20 cellular contexts compared by ENCODE assay signal in the genomic region with DNA sequence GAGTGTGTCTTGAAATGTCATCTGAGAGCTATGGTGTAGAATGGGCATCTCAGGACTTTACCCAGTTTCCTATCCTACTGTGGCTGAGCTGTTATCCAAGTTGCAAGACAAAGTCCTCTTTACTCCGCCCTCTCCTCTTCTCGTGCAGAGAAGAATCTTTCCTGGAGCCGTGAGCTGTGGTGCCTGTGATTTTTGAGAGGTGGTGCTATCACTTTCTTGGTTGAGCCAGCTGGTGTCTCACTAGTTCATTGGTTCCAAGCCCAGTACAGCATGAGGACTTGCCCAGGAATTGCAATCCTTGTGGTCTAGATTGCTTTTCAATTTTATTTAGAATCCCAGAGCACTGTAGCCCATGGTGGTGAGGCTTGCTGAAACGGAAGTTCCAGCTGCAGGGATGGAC.
DNase-seq lines count a peak whose midpoint lies in the region; TF ChIP-seq lines count a peak whose summit lies in the region.
"Had no signal": no experiment of that assay in that cellular context is flagged by ENCODE, and none has a peak within 500 bp of the region (broad histone marks: within the 10 kb centered on the region; RNA-seq: fewer than 3 reads in every experiment).

No MANE protein-coding gene starts in this region.

- H3K27ac ChIP-seq in 22Rv1 = no peak overlapping the region
- H3K27ac ChIP-seq: ascending aorta had no signal

- DNase-seq in H4 (ENCODE audit: low spot score) = peak; percentile 75
- peak; percentile 65 for DNase-seq in OCI-M1 (lab: John Stamatoyannopoulos, UW)
- DNase-seq in iPS DF 19.7 (ENCODE audit: low read depth, low spot score) = peak; percentile 48
- DNase-seq in GM13976 (ENCODE audit: low spot score) = no peak
- no peak for DNase-seq in GM10248 (ENCODE audit: extremely low spot score)
- DNase-seq in COLO668 (lab: John Stamatoyannopoulos, UW; ENCODE audit: unreplicated experiment) = no peak
- DNase-seq in progenitor cell of endocrine pancreas (ENCODE audit: low spot score, unreplicated experiment) = no peak
- DNase-seq: activated CD4-positive, alpha-beta T cell treated with anti-CD3 and anti-CD28 coated beads for 4 hours; activated CD8-positive, alpha-beta memory T cell treated with anti-CD3 and anti-CD28 coated beads, Interleukin-2, amount 50 U/mL, for 48 hours; activated naive CD4-positive, alpha-beta T cell; CD4-positive, alpha-beta memory T cell; hypothalamus; NCI-H1048; NCI-H774; SHP77; stimulated activated CD4-positive, alpha-beta T cell treated with anti-CD3 and anti-CD28 coated beads, Interleukin-4, amount 100 ng/mL, for 24 hours; substantia nigra; T1000 had no signal

- in situ Hi-C loops in GM13976 (cut with MboI; ENCODE audit: low sequenced_read_pairs, unreplicated experiment) = no loop called here

- TF ChIP-seq CTCF in 22Rv1 (IDR thresholded peaks at IDR 0.05) (peak; percentile 41), GM13976 (IDR thresholded peaks at IDR 0.05; ENCODE audit: borderline replicate concordance, control extremely low read depth, extremely low read depth, insufficient read depth, missing control alignments) (no peak), GM10248 (IDR thresholded peaks at IDR 0.05; ENCODE audit: control extremely low read depth, extremely low read depth, low read depth, missing control alignments) (no peak), progenitor cell of endocrine pancreas (IDR thresholded peaks at IDR 0.05; ENCODE audit: unreplicated experiment) (no peak)

- no peaks in the 10 kb centered on the region for H3K27me3 Mint-ChIP-seq in progenitor cell of endocrine pancreas
- H3K27me3 Mint-ChIP-seq: CD4-positive, alpha-beta memory T cell had no signal

- H3K36me3 Mint-ChIP-seq in progenitor cell of endocrine pancreas (ENCODE audit: insufficient read depth) = no peaks in the 10 kb centered on the region
- H3K36me3 Mint-ChIP-seq: CD4-positive, alpha-beta memory T cell had no signal

- no peak overlapping the region for H3K27ac Mint-ChIP-seq in progenitor cell of endocrine pancreas
- H3K27ac Mint-ChIP-seq: CD4-positive, alpha-beta memory T cell had no signal

- POLR2A ChIA-PET in GM10248 (lab: Yijun Ruan, JAX) = no interaction called here

- CTCF ChIA-PET in GM10248 (lab: Yijun Ruan, JAX) = no interaction called here

- H3K4me3 Mint-ChIP-seq in progenitor cell of endocrine pancreas (ENCODE audit: low read depth) = no peak overlapping the region
- H3K4me3 Mint-ChIP-seq: CD4-positive, alpha-beta memory T cell had no signal

- no peaks in the 10 kb centered on the region for H3K9me3 Mint-ChIP-seq in progenitor cell of endocrine pancreas (ENCODE audit: low read depth)

- H3K4me1 Mint-ChIP-seq in progenitor cell of endocrine pancreas (ENCODE audit: low read depth) = no peaks in the 10 kb centered on the region
- H3K4me1 Mint-ChIP-seq: CD4-positive, alpha-beta memory T cell had no signal

Comparison
In these comparisons a context has a peak if more than half of its experiments do, and no peak if none do; other contexts are left out.
1. DNase-seq: peak in H4 (single experiment), OCI-M1 (single experiment) and iPS DF 19.7 (single experiment); none in GM13976 (single experiment), GM10248 (single experiment), COLO668 (single experiment) and progenitor cell of endocrine pancreas (single experiment).